19 cellular contexts compared by ENCODE assay signal in genomic region chr3:147483578-147483977, GRCh38.
DNase-seq lines count a peak whose midpoint lies in the region; ATAC-seq lines count a peak whose summit lies in the region.
"Had no signal": no experiment of that assay in that cellular context is flagged by ENCODE, and none has a peak within 500 bp of the region (broad histone marks: within the 10 kb centered on the region; RNA-seq: fewer than 3 reads in every experiment).

No MANE protein-coding gene starts in this region.

- peak; percentile 47 for ATAC-seq in GM18520 (IDR thresholded peaks at IDR 0.05; ENCODE audit: unreplicated experiment)
- peak; percentile 51 for ATAC-seq in HG02610 (IDR thresholded peaks at IDR 0.05; ENCODE audit: unreplicated experiment)
- peak; percentile 64 for ATAC-seq in HG03432 (IDR thresholded peaks at IDR 0.05; ENCODE audit: unreplicated experiment)
- ATAC-seq: Panc1 had no signal

- DNase-seq in DMS79 (lab: John Stamatoyannopoulos, UW) (no peak), germinal center (ENCODE audit: low spot score) (no peak), ureter (ENCODE audit: low spot score) (no peak), SK-N-DZ (ENCODE audit: low spot score) (no peak)
- DNase-seq: CD4-positive, alpha-beta memory T cell; H7; HFFc6; NCI-H1694; NCI-H2081; NCI-H2171; NCI-H345; NCI-H524; NCI-H774; NK-92 treated with Interleukin-12 subunit alpha and Interleukin-12 subunit beta, amount 100 ng/mL, for 24 hours; T-helper 1 cell had no signal
